2 cellular contexts compared by ENCODE assay signal in the genomic region with DNA sequence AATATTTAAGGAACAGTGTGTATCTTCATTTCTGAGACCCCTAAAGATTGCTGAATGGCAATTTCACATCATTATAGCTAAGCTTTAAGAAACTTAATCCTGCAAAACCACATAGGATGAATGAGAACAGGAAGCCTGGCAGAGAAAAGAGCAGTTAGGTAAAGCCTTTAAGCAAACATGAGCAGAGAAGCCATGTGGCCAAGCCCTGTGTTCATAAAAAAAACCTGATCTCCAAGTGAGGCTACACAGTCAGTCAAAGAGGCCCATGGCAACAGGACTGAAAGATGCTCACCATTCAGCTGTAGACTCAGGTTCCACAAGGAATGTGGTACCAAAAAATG.
TF ChIP-seq lines count a peak whose summit lies in the region.

No MANE protein-coding gene starts in this region.

TF ChIP-seq in A549, 52 proteins besides CTCF, POLR2A, EP300 and RAD21 (continued from another document):
- TF ChIP-seq, protein P1, sequence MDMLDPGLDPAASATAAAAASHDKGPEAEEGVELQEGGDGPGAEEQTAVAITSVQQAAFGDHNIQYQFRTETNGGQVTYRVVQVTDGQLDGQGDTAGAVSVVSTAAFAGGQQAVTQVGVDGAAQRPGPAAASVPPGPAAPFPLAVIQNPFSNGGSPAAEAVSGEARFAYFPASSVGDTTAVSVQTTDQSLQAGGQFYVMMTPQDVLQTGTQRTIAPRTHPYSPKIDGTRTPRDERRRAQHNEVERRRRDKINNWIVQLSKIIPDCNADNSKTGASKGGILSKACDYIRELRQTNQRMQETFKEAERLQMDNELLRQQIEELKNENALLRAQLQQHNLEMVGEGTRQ (IDR thresholded peaks at IDR 0.05) = no peak
- TF ChIP-seq RNF2 (IDR thresholded peaks at IDR 0.05; ENCODE audit: borderline replicate concordance, low read depth) (no peak), HOXB13 (CRISPR knock-in tag; IDR thresholded peaks at IDR 0.05; ENCODE audit: low read depth) (no peak), HOXB5 (CRISPR knock-in tag; IDR thresholded peaks at IDR 0.05) (no peak), ESRRA (IDR thresholded peaks at IDR 0.05; ENCODE audit: borderline replicate concordance, low read length) (no peak), FOSB (CRISPR knock-in tag; IDR thresholded peaks at IDR 0.05) (no peak), TFCP2L1 (CRISPR knock-in tag; IDR thresholded peaks at IDR 0.05) (no peak), ZC3H11A (IDR thresholded peaks at IDR 0.05) (no peak), RCOR1 (IDR thresholded peaks at IDR 0.05; ENCODE audit: low read depth, low read length) (no peak), HES2 (IDR thresholded peaks at IDR 0.05) (no peak), ELK1 (IDR thresholded peaks at IDR 0.05; ENCODE audit: low read depth, low read length) (no peak)

TF ChIP-seq in GM23338, 12 proteins besides CTCF, POLR2A, EP300 and RAD21 (continued from another document):
- TF ChIP-seq REST (IDR thresholded peaks at IDR 0.05; ENCODE audit: unreplicated experiment) (no peak), CREB1 (CRISPR knock-in tag; IDR thresholded peaks at IDR 0.05; ENCODE audit: low read depth) (no peak), EZH2 (IDR thresholded peaks at IDR 0.05; ENCODE audit: low read depth, unreplicated experiment) (no peak), EZH2phosphoT487 (IDR thresholded peaks at IDR 0.05; ENCODE audit: unreplicated experiment) (no peak), STAT1 (IDR thresholded peaks at IDR 0.05; ENCODE audit: unreplicated experiment) (no peak), NANOG (IDR thresholded peaks at IDR 0.05; ENCODE audit: borderline replicate concordance) (no peak), POLR2AphosphoS5 (IDR thresholded peaks at IDR 0.05; ENCODE audit: low read depth) (no peak), ZNF114 (CRISPR knock-in tag; IDR thresholded peaks at IDR 0.05) (no peak), JUNB (IDR thresholded peaks at IDR 0.05; ENCODE audit: unreplicated experiment) (no peak)
- TF ChIP-seq, protein P2, sequence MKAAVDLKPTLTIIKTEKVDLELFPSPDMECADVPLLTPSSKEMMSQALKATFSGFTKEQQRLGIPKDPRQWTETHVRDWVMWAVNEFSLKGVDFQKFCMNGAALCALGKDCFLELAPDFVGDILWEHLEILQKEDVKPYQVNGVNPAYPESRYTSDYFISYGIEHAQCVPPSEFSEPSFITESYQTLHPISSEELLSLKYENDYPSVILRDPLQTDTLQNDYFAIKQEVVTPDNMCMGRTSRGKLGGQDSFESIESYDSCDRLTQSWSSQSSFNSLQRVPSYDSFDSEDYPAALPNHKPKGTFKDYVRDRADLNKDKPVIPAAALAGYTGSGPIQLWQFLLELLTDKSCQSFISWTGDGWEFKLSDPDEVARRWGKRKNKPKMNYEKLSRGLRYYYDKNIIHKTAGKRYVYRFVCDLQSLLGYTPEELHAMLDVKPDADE (IDR thresholded peaks at IDR 0.05) = no peak
- TF ChIP-seq, protein P3, sequence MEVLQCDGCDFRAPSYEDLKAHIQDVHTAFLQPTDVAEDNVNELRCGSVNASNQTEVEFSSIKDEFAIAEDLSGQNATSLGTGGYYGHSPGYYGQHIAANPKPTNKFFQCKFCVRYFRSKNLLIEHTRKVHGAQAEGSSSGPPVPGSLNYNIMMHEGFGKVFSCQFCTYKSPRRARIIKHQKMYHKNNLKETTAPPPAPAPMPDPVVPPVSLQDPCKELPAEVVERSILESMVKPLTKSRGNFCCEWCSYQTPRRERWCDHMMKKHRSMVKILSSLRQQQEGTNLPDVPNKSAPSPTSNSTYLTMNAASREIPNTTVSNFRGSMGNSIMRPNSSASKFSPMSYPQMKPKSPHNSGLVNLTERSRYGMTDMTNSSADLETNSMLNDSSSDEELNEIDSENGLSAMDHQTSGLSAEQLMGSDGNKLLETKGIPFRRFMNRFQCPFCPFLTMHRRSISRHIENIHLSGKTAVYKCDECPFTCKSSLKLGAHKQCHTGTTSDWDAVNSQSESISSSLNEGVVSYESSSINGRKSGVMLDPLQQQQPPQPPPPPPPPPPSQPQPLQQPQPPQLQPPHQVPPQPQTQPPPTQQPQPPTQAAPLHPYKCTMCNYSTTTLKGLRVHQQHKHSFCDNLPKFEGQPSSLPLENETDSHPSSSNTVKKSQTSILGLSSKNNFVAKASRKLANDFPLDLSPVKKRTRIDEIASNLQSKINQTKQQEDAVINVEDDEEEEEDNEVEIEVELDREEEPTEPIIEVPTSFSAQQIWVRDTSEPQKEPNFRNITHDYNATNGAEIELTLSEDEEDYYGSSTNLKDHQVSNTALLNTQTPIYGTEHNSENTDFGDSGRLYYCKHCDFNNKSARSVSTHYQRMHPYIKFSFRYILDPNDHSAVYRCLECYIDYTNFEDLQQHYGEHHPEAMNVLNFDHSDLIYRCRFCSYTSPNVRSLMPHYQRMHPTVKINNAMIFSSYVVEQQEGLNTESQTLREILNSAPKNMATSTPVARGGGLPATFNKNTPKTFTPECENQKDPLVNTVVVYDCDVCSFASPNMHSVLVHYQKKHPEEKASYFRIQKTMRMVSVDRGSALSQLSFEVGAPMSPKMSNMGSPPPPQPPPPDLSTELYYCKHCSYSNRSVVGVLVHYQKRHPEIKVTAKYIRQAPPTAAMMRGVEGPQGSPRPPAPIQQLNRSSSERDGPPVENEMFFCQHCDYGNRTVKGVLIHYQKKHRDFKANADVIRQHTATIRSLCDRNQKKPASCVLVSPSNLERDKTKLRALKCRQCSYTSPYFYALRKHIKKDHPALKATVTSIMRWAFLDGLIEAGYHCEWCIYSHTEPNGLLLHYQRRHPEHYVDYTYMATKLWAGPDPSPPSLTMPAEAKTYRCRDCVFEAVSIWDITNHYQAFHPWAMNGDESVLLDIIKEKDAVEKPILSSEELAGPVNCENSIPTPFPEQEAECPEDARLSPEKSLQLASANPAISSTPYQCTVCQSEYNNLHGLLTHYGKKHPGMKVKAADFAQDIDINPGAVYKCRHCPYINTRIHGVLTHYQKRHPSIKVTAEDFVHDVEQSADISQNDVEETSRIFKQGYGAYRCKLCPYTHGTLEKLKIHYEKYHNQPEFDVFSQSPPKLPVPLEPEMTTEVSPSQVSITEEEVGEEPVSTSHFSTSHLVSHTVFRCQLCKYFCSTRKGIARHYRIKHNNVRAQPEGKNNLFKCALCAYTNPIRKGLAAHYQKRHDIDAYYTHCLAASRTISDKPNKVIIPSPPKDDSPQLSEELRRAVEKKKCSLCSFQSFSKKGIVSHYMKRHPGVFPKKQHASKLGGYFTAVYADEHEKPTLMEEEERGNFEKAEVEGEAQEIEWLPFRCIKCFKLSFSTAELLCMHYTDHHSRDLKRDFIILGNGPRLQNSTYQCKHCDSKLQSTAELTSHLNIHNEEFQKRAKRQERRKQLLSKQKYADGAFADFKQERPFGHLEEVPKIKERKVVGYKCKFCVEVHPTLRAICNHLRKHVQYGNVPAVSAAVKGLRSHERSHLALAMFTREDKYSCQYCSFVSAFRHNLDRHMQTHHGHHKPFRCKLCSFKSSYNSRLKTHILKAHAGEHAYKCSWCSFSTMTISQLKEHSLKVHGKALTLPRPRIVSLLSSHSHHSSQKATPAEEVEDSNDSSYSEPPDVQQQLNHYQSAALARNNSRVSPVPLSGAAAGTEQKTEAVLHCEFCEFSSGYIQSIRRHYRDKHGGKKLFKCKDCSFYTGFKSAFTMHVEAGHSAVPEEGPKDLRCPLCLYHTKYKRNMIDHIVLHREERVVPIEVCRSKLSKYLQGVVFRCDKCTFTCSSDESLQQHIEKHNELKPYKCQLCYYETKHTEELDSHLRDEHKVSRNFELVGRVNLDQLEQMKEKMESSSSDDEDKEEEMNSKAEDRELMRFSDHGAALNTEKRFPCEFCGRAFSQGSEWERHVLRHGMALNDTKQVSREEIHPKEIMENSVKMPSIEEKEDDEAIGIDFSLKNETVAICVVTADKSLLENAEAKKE (CRISPR knock-in tag; IDR thresholded peaks at IDR 0.05) = no peak
TF ChIP-seq in GM23338: peak in this region for 0.
